ENCODE assay signal across 1 cellular context in genomic region chr19:13847033-13847899, GRCh38.
TF ChIP-seq lines count a peak whose summit lies in the region.

No MANE protein-coding gene starts in this region.

TF ChIP-seq in HepG2, 621 proteins besides CTCF, POLR2A, EP300 and RAD21 (continued from another document and continues in another):
- TF ChIP-seq PLSCR1 (CRISPR knock-in tag; IDR thresholded peaks at IDR 0.05; ENCODE audit: borderline replicate concordance) = no peak
- TF ChIP-seq BCLAF1 (IDR thresholded peaks at IDR 0.05) = no peak
- TF ChIP-seq POGK (CRISPR knock-in tag; conservative IDR thresholded peaks at IDR 0.05) = no peak; the same call in 1 of the 2 replicates
- TF ChIP-seq TCF7 (IDR thresholded peaks at IDR 0.05; ENCODE audit: low read depth) = no peak; the same call in 1 of the 2 replicates
- TF ChIP-seq TGIF2 (CRISPR knock-in tag; IDR thresholded peaks at IDR 0.05) = no peak
- TF ChIP-seq ZNF788 (CRISPR knock-in tag; IDR thresholded peaks at IDR 0.05; ENCODE audit: borderline replicate concordance) = peak; percentile 24; the same call in 1 of the 2 replicates
- TF ChIP-seq HIC2 (CRISPR knock-in tag; IDR thresholded peaks at IDR 0.05; ENCODE audit: low read depth) = peak; percentile 37; the same call in 1 of the 2 replicates
- 0 out of 2 replicates have a peak, but pooled peaks have one; percentile 4 for TF ChIP-seq NFYC (CRISPR knock-in tag; IDR thresholded peaks at IDR 0.05)
- TF ChIP-seq NCOA5 (CRISPR knock-in tag; IDR thresholded peaks at IDR 0.05) = no peak
- 0 out of 2 replicates have a peak, but pooled peaks have one; percentile 7 for TF ChIP-seq ZFP41 (CRISPR knock-in tag; IDR thresholded peaks at IDR 0.05; ENCODE audit: borderline replicate concordance)
- TF ChIP-seq ZNF670 (CRISPR knock-in tag; IDR thresholded peaks at IDR 0.05; ENCODE audit: borderline replicate concordance) = no peak
- TF ChIP-seq KDM3A (CRISPR knock-in tag; IDR thresholded peaks at IDR 0.05; ENCODE audit: low read depth) = peak; percentile 75
- TF ChIP-seq KDM6A (CRISPR knock-in tag; IDR thresholded peaks at IDR 0.05; ENCODE audit: low read depth) = peak; percentile 11; the same call in 1 of the 2 replicates
- peak; percentile 81; the same call in 1 of the 2 replicates for TF ChIP-seq JUND (CRISPR knock-in tag; IDR thresholded peaks at IDR 0.05)
- peak; percentile 60 for TF ChIP-seq HNF4G (IDR thresholded peaks at IDR 0.05; ENCODE audit: borderline replicate concordance, low read depth, low read length)
- no peak for TF ChIP-seq HNF4G (CRISPR knock-in tag; IDR thresholded peaks at IDR 0.05; ENCODE audit: borderline replicate concordance, low read depth)
- peak; percentile 67; the same call in 1 of the 2 replicates for TF ChIP-seq HNF1B (CRISPR knock-in tag; IDR thresholded peaks at IDR 0.05)
- peak; percentile 49; the same call in 1 of the 2 replicates for TF ChIP-seq NFIC (IDR thresholded peaks at IDR 0.05; ENCODE audit: low read length)
- no peak for TF ChIP-seq MTERF4 (CRISPR knock-in tag; IDR thresholded peaks at IDR 0.05)
- TF ChIP-seq TCF12 (IDR thresholded peaks at IDR 0.05) = no peak
- TF ChIP-seq TCF12 (CRISPR knock-in tag; IDR thresholded peaks at IDR 0.05) = no peak
- TF ChIP-seq KAT8 (CRISPR knock-in tag; IDR thresholded peaks at IDR 0.05) = peak; percentile 29; the same call in 1 of the 2 replicates
- no peak for TF ChIP-seq GATA4 (IDR thresholded peaks at IDR 0.05; ENCODE audit: borderline replicate concordance, low read depth)
- peak; percentile 36; the same call in 1 of the 2 replicates for TF ChIP-seq ZNF441 (CRISPR knock-in tag; IDR thresholded peaks at IDR 0.05; ENCODE audit: borderline replicate concordance)
- no peak for TF ChIP-seq ATF7-NPFF (CRISPR knock-in tag; IDR thresholded peaks at IDR 0.05; ENCODE audit: low read depth)
- TF ChIP-seq ZBTB33 (CRISPR knock-in tag; IDR thresholded peaks at IDR 0.05) = no peak
- peak; percentile 90 for TF ChIP-seq GABPB1 (CRISPR knock-in tag; IDR thresholded peaks at IDR 0.05)
- TF ChIP-seq HNRNPLL (IDR thresholded peaks at IDR 0.05; ENCODE audit: low read depth, low read length, poor library complexity, severe bottlenecking) = peak; percentile 76
- TF ChIP-seq PRMT3 (CRISPR knock-in tag; IDR thresholded peaks at IDR 0.05; ENCODE audit: borderline replicate concordance, low read depth) = no peak
- no peak for TF ChIP-seq BRD4 (CRISPR knock-in tag; IDR thresholded peaks at IDR 0.05)
- peak; percentile 73; the same call in 1 of the 2 replicates for TF ChIP-seq ZGPAT (CRISPR knock-in tag; IDR thresholded peaks at IDR 0.05)
- peak; percentile 89 for TF ChIP-seq ATF1 (CRISPR knock-in tag; IDR thresholded peaks at IDR 0.05)
- no peak for TF ChIP-seq NR3C1 (CRISPR knock-in tag; IDR thresholded peaks at IDR 0.05)
- TF ChIP-seq HMGA1 (CRISPR knock-in tag; conservative IDR thresholded peaks at IDR 0.05) = no peak
- peak; percentile 83 for TF ChIP-seq SKI (IDR thresholded peaks at IDR 0.05; ENCODE audit: partially characterized antibody)
- TF ChIP-seq EZH2 (conservative IDR thresholded peaks at IDR 0.05; ENCODE audit: low read depth, low read length) = no peak
- peak; percentile 34; the same call in 1 of the 2 replicates for TF ChIP-seq BCL6 (CRISPR knock-in tag; IDR thresholded peaks at IDR 0.05)
- TF ChIP-seq UBTF (CRISPR knock-in tag; IDR thresholded peaks at IDR 0.05) = peak; percentile 77
- no peak for TF ChIP-seq ZNF512B (CRISPR knock-in tag; IDR thresholded peaks at IDR 0.05; ENCODE audit: borderline replicate concordance)
- TF ChIP-seq SP5 (CRISPR knock-in tag; IDR thresholded peaks at IDR 0.05; ENCODE audit: borderline replicate concordance, low read depth) = peak; percentile 35; the same call in 1 of the 2 replicates
- peak; percentile 77 for TF ChIP-seq PHF21A (CRISPR knock-in tag; IDR thresholded peaks at IDR 0.05)
